Comparison of ENCODE assay signal across 21 cellular contexts in the genomic region with DNA sequence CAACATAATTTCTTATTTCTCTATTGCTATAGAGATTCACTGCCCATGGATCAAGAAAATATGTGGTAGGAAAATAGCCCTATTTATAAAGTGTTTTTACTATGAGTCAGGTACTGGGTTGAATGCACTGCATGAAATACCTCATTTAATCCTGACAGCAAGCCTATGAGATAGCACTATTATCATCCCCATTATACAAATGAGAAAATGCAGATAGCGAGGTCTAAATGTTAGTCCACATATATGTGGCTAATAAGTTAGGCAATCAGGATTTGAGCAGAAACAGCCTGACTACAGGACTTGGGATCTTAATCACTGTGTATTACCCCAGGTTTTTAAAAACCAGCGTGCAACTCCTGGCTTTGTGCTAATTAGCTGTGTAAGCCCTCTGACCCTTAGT. TPM values are rescaled to one million over a fixed set of nuclear protein-coding genes. Genes with fewer than 3 reads are reported as not detected.
"Had no signal": no experiment of that assay in that cellular context is flagged by ENCODE, and none has a peak within 500 bp of the region (broad histone marks: within the 10 kb centered on the region; RNA-seq: fewer than 3 reads in every experiment).

No MANE protein-coding gene starts in this region.

- H3K27me3 ChIP-seq: colonic mucosa, testis had no signal

- H3K4me3 ChIP-seq: colonic mucosa, left ventricle myocardium inferior, prostate gland, testis had no signal

- H3K9me3 ChIP-seq: colonic mucosa, left ventricle myocardium inferior, prostate gland, testis had no signal

- DNase-seq: activated CD4-positive, alpha-beta T cell treated with anti-CD3 and anti-CD28 coated beads, Interleukin-2, amount 10 ng/mL, durations not matched to agents 24 days and 14 days; activated CD8-positive, alpha-beta T cell treated with anti-CD3 and anti-CD28 coated beads for 36 hours; activated naive CD4-positive, alpha-beta T cell; activated naive CD8-positive, alpha-beta T cell treated with anti-CD3 and anti-CD28 coated beads for 36 hours; activated T-cell treated with anti-CD3 and anti-CD28 coated beads, Interleukin-2, amount 50 U/mL, for 1 hour; amygdala; colonic mucosa; foreskin melanocyte; head of caudate nucleus; kidney; left ventricle myocardium inferior; nephron progenitor cell; occipital lobe; right cardiac atrium; small intestine; stimulated activated CD4-positive, alpha-beta T cell treated with anti-CD3 and anti-CD28 coated beads, Interleukin-4, amount 100 ng/mL, for 4 hours; T1000; testis had no signal

- FAIRE-seq: kidney, small intestine had no signal

- ATAC-seq: activated CD8-positive, alpha-beta T cell treated with anti-CD3 and anti-CD28 coated beads for 36 hours; activated T-helper 17 cell treated with anti-CD3 and anti-CD28 coated beads, Interleukin-2, amount 50 U/mL, for 72 hours; right cardiac atrium; stimulated activated memory B cell treated with anti-CD40 and anti-IgM and Interleukin-4, amounts not matched to agents 10 μg/mL and 1 μg/mL and 100 μg/mL, for 72 hours had no signal

- H3K36me3 ChIP-seq: colonic mucosa, left ventricle myocardium inferior, prostate gland had no signal

- H3K27ac ChIP-seq: colonic mucosa, left ventricle myocardium inferior, prostate gland, testis had no signal

- H3K4me1 ChIP-seq: colonic mucosa, left ventricle myocardium inferior, prostate gland, testis had no signal

RNA-seq across cellular contexts. Expression of a gene that starts 8.5 kb away (rescaled TPM):
- total RNA-seq: activated CD4-positive, alpha-beta T cell treated with anti-CD3 and anti-CD28 coated beads, Interleukin-2, amount 10 ng/mL, durations not matched to agents 24 days and 14 days; activated CD8-positive, alpha-beta T cell treated with anti-CD3 and anti-CD28 coated beads for 36 hours; activated naive CD8-positive, alpha-beta T cell treated with anti-CD3 and anti-CD28 coated beads for 36 hours; activated T-helper 17 cell treated with anti-CD3 and anti-CD28 coated beads, Interleukin-2, amount 50 U/mL, for 72 hours; left ventricle myocardium inferior; right cardiac atrium had no signal
